21 cellular contexts compared by ENCODE assay signal in genomic region chr4:129614581-129614980, GRCh38.
A peak's percentile ranks its signal among the peaks of the same experiment; 100 is the strongest.
DNase-seq lines count a peak whose midpoint lies in the region; ATAC-seq and TF ChIP-seq lines count a peak whose summit lies in the region.
"Had no signal": no experiment of that assay in that cellular context is flagged by ENCODE, and none has a peak within 500 bp of the region (broad histone marks: within the 10 kb centered on the region; RNA-seq: fewer than 3 reads in every experiment).

No MANE protein-coding gene starts in this region.

- no peak overlapping the region for H3K27ac Mint-ChIP-seq in WTC11
- H3K27ac Mint-ChIP-seq in nephron progenitor cell, result peak overlapping the region; percentile 21
- no peak overlapping the region for H3K27ac Mint-ChIP-seq in Caco-2 (ENCODE audit: unreplicated experiment)

- DNase-seq in NCI-H82 (lab: John Stamatoyannopoulos, UW), result peak; percentile 10
- DNase-seq in NCI-H82 treated with DMSO at 0.1 percent for 48 hours (lab: John Stamatoyannopoulos, UW; ENCODE audit: unreplicated experiment), result no peak
- DNase-seq in WTC11 (ENCODE audit: low spot score), result no peak
- DNase-seq in nephron progenitor cell, result no peak
- no peak for DNase-seq in GDM1 (lab: John Stamatoyannopoulos, UW)
- no peak for DNase-seq in Caco-2
- DNase-seq in DMS153 (lab: John Stamatoyannopoulos, UW), result no peak
- DNase-seq: GOT3, Karpas-422, NCI-H1092 treated with DMSO at 0.1 percent for 48 hours, NCI-H1436, NCI-H1930, NCI-H446, NCI-H524 treated with DMSO at 0.1 percent for 48 hours, NCI-H774, SHP77 treated with DMSO at 0.1 percent for 48 hours had no signal

- no TSS peak for BruUV-seq in Caco-2 (replicated peaks; lab: Mats Ljungman, UMichigan)

- no peaks in the 10 kb centered on the region for H3K36me3 ChIP-seq in Caco-2 (ENCODE audit: control insufficient read depth, insufficient read depth, low read length)

- ATAC-seq in WTC11, result peak; percentile 39; the same call in 1 of the 2 replicates
- no peak for ATAC-seq in HG03354 (IDR thresholded peaks at IDR 0.05; ENCODE audit: poor library complexity, severe bottlenecking, unreplicated experiment)
- ATAC-seq: HCT116, HepG2, Panc1 had no signal

- CTCF ChIA-PET in WTC11 (lab: Charles Lee), result no interaction called here
- CTCF ChIA-PET in Caco-2 (lab: Charles Lee), result no interaction called here

- TF ChIP-seq CTCF in WTC11 (IDR thresholded peaks at IDR 0.05), result no peak
- no peak for TF ChIP-seq CTCF in nephron progenitor cell (IDR thresholded peaks at IDR 0.05)
- TF ChIP-seq CTCF in Caco-2 (IDR thresholded peaks at IDR 0.05; ENCODE audit: insufficient read depth in 1 of 2, low read depth in 1 of 2, low read length in 1 of 2, severe bottlenecking in 1 of 2, unreplicated experiment in 1 of 2), result no peak

- H3K4me1 Mint-ChIP-seq in WTC11 (no peaks in the 10 kb centered on the region), nephron progenitor cell (peaks cover 10% of the 10 kb centered on the region), Caco-2 (ENCODE audit: low read depth, unreplicated experiment) (no peaks in the 10 kb centered on the region)

- H3K4me3 Mint-ChIP-seq in WTC11 (no peak overlapping the region), nephron progenitor cell (no peak overlapping the region), Caco-2 (ENCODE audit: unreplicated experiment) (no peak overlapping the region)

- H3K27me3 Mint-ChIP-seq in WTC11 (ENCODE audit: low read depth), result no peaks in the 10 kb centered on the region
- H3K27me3 Mint-ChIP-seq in nephron progenitor cell (ENCODE audit: low read depth, poor library complexity), result no peaks in the 10 kb centered on the region
- no peaks in the 10 kb centered on the region for H3K27me3 Mint-ChIP-seq in Caco-2 (ENCODE audit: insufficient read depth, unreplicated experiment)

- POLR2A ChIA-PET in WTC11 (lab: Charles Lee) (no interaction called here), Caco-2 (lab: Charles Lee) (no interaction called here)

- H3K4me1 ChIP-seq in Caco-2, result no peaks in the 10 kb centered on the region

- H3K9me3 ChIP-seq in Caco-2, result no peaks in the 10 kb centered on the region

- intact Hi-C loops in Caco-2 (cut with micrococcal nuclease; ENCODE audit: unreplicated experiment), result no loop called here

- H3K9me3 Mint-ChIP-seq in WTC11 (peaks cover 7% of the 10 kb centered on the region; the same call in 1 of the 2 replicates), nephron progenitor cell (no peaks in the 10 kb centered on the region), Caco-2 (ENCODE audit: unreplicated experiment) (no peaks in the 10 kb centered on the region)

- no peaks in the 10 kb centered on the region for H3K36me3 Mint-ChIP-seq in WTC11
- H3K36me3 Mint-ChIP-seq in nephron progenitor cell (ENCODE audit: low read depth), result no peaks in the 10 kb centered on the region
- H3K36me3 Mint-ChIP-seq in Caco-2 (ENCODE audit: insufficient read depth, unreplicated experiment), result no peaks in the 10 kb centered on the region

- H3K4me3 ChIP-seq in Caco-2 (ENCODE audit: low read depth, low read length), result no peak overlapping the region
- H3K4me3 ChIP-seq: SK-N-MC had no signal

- H3K27me3 ChIP-seq in Caco-2 (replicated peaks; ENCODE audit: control insufficient read depth, insufficient read depth, low read length), result no peaks in the 10 kb centered on the region

TF ChIP-seq in WTC11, 78 proteins besides CTCF, POLR2A, EP300 and RAD21:
- TF ChIP-seq HMGXB4 (CRISPR knock-in tag; IDR thresholded peaks at IDR 0.05) (no peak), KAT7 (CRISPR knock-in tag; IDR thresholded peaks at IDR 0.05; ENCODE audit: borderline replicate concordance) (no peak)
TF ChIP-seq in WTC11: peak in this region for 0.
